ENCODE assay signal across 1 cellular context in the genomic region with DNA sequence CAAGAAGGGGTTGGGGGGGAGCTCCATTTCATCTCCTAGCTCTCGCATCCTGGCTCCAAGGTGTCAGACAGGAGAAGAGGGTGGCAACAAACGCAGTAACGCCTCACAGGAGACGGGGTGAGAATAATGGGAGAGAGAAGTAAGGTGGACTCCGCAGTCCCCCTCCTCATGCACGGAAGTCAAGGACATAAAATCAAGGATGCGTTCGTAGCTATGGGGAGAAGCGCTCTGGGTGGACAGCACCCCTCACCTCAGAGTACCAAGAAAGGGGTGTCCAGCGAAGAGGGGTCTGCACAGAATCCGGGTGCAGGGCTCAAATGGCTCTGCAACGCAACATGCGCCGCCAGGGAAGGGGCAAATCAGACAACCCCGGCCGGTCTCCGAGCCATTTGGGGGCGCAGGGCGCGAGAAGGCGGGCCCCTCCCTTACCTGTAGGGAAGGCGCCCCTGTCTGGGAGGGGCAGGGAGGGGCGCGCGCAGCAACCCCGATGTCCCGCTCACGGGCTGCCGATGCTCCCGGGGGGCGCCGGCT.
TF ChIP-seq lines count a peak whose summit lies in the region.

No MANE protein-coding gene starts in this region.

TF ChIP-seq in HepG2, 621 proteins besides CTCF, POLR2A, EP300 and RAD21 (continued from another document):
- TF ChIP-seq BCLAF1 (IDR thresholded peaks at IDR 0.05) (no peak), ZBTB26 (CRISPR knock-in tag; IDR thresholded peaks at IDR 0.05; ENCODE audit: borderline replicate concordance) (no peak), RXRA (CRISPR knock-in tag; IDR thresholded peaks at IDR 0.05) (0 out of 2 replicates have a peak, but pooled peaks have one; percentile 23), CREB1 (IDR thresholded peaks at IDR 0.05) (no peak), CREB1 (CRISPR knock-in tag; IDR thresholded peaks at IDR 0.05) (no peak), ZNF326 (CRISPR knock-in tag; IDR thresholded peaks at IDR 0.05; ENCODE audit: borderline replicate concordance) (no peak), SIX4 (CRISPR knock-in tag; IDR thresholded peaks at IDR 0.05) (no peak), ZNF749 (CRISPR knock-in tag; IDR thresholded peaks at IDR 0.05; ENCODE audit: borderline replicate concordance) (0 out of 2 replicates have a peak, but pooled peaks have one; percentile 30), ZSCAN31 (CRISPR knock-in tag; IDR thresholded peaks at IDR 0.05; ENCODE audit: low read depth) (0 out of 2 replicates have a peak, but pooled peaks have one; percentile 17), KDM6A (CRISPR knock-in tag; IDR thresholded peaks at IDR 0.05; ENCODE audit: low read depth) (no peak), THAP9 (CRISPR knock-in tag; IDR thresholded peaks at IDR 0.05; ENCODE audit: borderline replicate concordance) (0 out of 2 replicates have a peak, but pooled peaks have one; percentile 18), SSRP1 (CRISPR knock-in tag; IDR thresholded peaks at IDR 0.05) (no peak), SIN3A (IDR thresholded peaks at IDR 0.05; ENCODE audit: borderline replicate concordance, low read depth, low read length) (no peak), NFE2L1 (CRISPR knock-in tag; IDR thresholded peaks at IDR 0.05; ENCODE audit: borderline replicate concordance) (no peak), XRCC5 (optimal IDR thresholded peaks at IDR 0.05; ENCODE audit: low read length) (peak; percentile 26), HMGA1 (CRISPR knock-in tag; conservative IDR thresholded peaks at IDR 0.05) (no peak), MAFF (IDR thresholded peaks at IDR 0.05; ENCODE audit: low read depth, low read length) (no peak), ZBTB46 (CRISPR knock-in tag; IDR thresholded peaks at IDR 0.05; ENCODE audit: borderline replicate concordance) (no peak), NR2F6 (IDR thresholded peaks at IDR 0.05) (no peak), NR2F6 (CRISPR knock-in tag; IDR thresholded peaks at IDR 0.05) (no peak)
- TF ChIP-seq, protein P1, sequence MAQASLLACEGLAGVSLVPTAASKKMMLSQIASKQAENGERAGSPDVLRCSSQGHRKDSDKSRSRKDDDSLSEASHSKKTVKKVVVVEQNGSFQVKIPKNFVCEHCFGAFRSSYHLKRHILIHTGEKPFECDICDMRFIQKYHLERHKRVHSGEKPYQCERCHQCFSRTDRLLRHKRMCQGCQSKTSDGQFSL (CRISPR knock-in tag; IDR thresholded peaks at IDR 0.05), result no peak
- TF ChIP-seq, protein P2, sequence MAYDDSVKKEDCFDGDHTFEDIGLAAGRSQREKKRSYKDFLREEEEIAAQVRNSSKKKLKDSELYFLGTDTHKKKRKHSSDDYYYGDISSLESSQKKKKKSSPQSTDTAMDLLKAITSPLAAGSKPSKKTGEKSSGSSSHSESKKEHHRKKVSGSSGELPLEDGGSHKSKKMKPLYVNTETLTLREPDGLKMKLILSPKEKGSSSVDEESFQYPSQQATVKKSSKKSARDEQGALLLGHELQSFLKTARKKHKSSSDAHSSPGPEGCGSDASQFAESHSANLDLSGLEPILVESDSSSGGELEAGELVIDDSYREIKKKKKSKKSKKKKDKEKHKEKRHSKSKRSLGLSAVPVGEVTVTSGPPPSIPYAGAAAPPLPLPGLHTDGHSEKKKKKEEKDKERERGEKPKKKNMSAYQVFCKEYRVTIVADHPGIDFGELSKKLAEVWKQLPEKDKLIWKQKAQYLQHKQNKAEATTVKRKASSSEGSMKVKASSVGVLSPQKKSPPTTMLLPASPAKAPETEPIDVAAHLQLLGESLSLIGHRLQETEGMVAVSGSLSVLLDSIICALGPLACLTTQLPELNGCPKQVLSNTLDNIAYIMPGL (CRISPR knock-in tag; IDR thresholded peaks at IDR 0.05; ENCODE audit: borderline replicate concordance in 1 of 2, low read depth in 1 of 2), result no peak
